ENCODE assay signal across 9 cellular contexts in genomic region chr3:50355829-50356552, GRCh38. TPM values are rescaled to one million over a fixed set of nuclear protein-coding genes. Genes with fewer than 3 reads are reported as not detected.
DNase-seq lines count a peak whose midpoint lies in the region; ATAC-seq, FAIRE-seq and TF ChIP-seq lines count a peak whose summit lies in the region.
"Had no signal": no experiment of that assay in that cellular context is flagged by ENCODE, and none has a peak within 500 bp of the region (broad histone marks: within the 10 kb centered on the region; RNA-seq: fewer than 3 reads in every experiment).

No MANE protein-coding gene starts in this region.

- WGBS in HepG2 (ENCODE audit: low lambda C conversion rate): 96% methylated on average over 4 of the region's 5 CpGs
- 58% methylated on average over 3 of the region's 5 CpGs for WGBS in right lobe of liver (ENCODE audit: insufficient coverage, low coverage, low lambda C conversion rate, missing lambda C conversion rate)
- WGBS in upper lobe of left lung, 2 donors: 68 to 77% methylated on average over 4 to 5 of the region's 5 CpGs

- BruUV-seq in HepG2 (replicated peaks; lab: Mats Ljungman, UMichigan): no TSS peak

- ATAC-seq in HepG2 (no peak), right lobe of liver (no peak), upper lobe of left lung (ENCODE audit: low FRiP score in 2 of 2) (no peak)

- peaks cover 39% of the 10 kb centered on the region for H3K79me2 ChIP-seq in HepG2 (ENCODE audit: insufficient read depth, low read length)

- in situ Hi-C loops in HepG2 (cut with HindIII; ENCODE audit: extremely low pct_ligation_motif_present, low pct_unique_long_range_greater_than_20kb): no loop called here

- H3K27ac ChIP-seq in HepG2 (ENCODE audit: extremely low read length, insufficient read depth, low read length) (no peak overlapping the region), right lobe of liver (peak overlapping the region in 1 of 3 donors; percentile 24), upper lobe of left lung (peak overlapping the region in 3 of 4 donors; percentile 22 to 90 (median 32))

- peaks cover 10 to 31% of the 10 kb centered on the region in 2 experiments; a peak in 4 of 5 replicates for H3K36me3 ChIP-seq in HepG2 (replicated peaks in 1 of 2; ENCODE audit: control insufficient read depth in 1 of 2, insufficient read depth in 2 of 2, low read length in 2 of 2)
- H3K36me3 ChIP-seq in right lobe of liver: peaks cover 0 to 24% (median 5%) of the 10 kb centered on the region in 4 donors
- H3K36me3 ChIP-seq in upper lobe of left lung: peaks cover 21 to 44% (median 30%) of the 10 kb centered on the region in 4 donors

- intact Hi-C loops in HepG2 (cut with micrococcal nuclease; ENCODE audit: unreplicated experiment) (no loop called here), right lobe of liver (cut with DNase I) (no loop called here)

- peak; percentile 15 for FAIRE-seq in HepG2 (lab: Jason Lieb, UNC)

- H3K4me1 ChIP-seq in HepG2 (ENCODE audit: insufficient read depth, low read length) (peaks cover 49% of the 10 kb centered on the region), right lobe of liver (peaks cover 0 to 50% (median 29%) of the 10 kb centered on the region in 4 donors), upper lobe of left lung (peaks cover 46 to 72% (median 48%) of the 10 kb centered on the region in 4 donors)

- POLR2A ChIA-PET in HepG2 (lab: Yijun Ruan, JAX): interaction anchor here (1.5 kb wide), 2 partner anchors 19 to 57 kb away, joined by 4 to 8 read pairs; partner anchors contain the start of genes HYAL3 and NAA80

- peaks cover 25% of the 10 kb centered on the region for H4K20me1 ChIP-seq in HepG2 (ENCODE audit: insufficient read depth, low read length)

- H3K4me3 ChIP-seq in HepG2 (replicated peaks in 1 of 3; ENCODE audit: insufficient read depth in 1 of 3, low read depth in 2 of 3, low read length in 3 of 3) (peak overlapping the region in 2 of 3 experiments; percentile 29 to 88; a peak in 4 of 6 replicates), right lobe of liver (no peak overlapping the region), fibroblast of pulmonary artery (replicated peaks; ENCODE audit: low read depth, low read length) (peak overlapping the region; percentile 88), upper lobe of left lung (peak overlapping the region in 2 of 4 donors; percentile 8 to 70)

- H2AFZ ChIP-seq in HepG2 (ENCODE audit: low read length): no peak overlapping the region

- no peaks in the 10 kb centered on the region for H3K9me3 ChIP-seq in HepG2 (ENCODE audit: low read length)
- H3K9me3 ChIP-seq in right lobe of liver: no peaks in the 10 kb centered on the region
- no peaks in the 10 kb centered on the region for H3K9me3 ChIP-seq in upper lobe of left lung
- H3K9me3 ChIP-seq: tibial nerve had no signal

- TF ChIP-seq POLR2A in HepG2 (IDR thresholded peaks at IDR 0.05; ENCODE audit: insufficient read depth in 1 of 2, low read depth in 2 of 2, low read length in 2 of 2) (no peak; a peak in 1 of 4 replicates), right lobe of liver (IDR thresholded peaks at IDR 0.05) (no peak), upper lobe of left lung (IDR thresholded peaks at IDR 0.05) (no peak)

- no peak for TF ChIP-seq EP300 in HepG2 (IDR thresholded peaks at IDR 0.05; ENCODE audit: low read depth in 2 of 2, low read length in 2 of 2)
- no peak for TF ChIP-seq EP300 in HepG2 (CRISPR knock-in tag; IDR thresholded peaks at IDR 0.05; ENCODE audit: borderline replicate concordance)
- TF ChIP-seq EP300 in upper lobe of left lung (IDR thresholded peaks at IDR 0.05): no peak

- H3K4me2 ChIP-seq in HepG2 (ENCODE audit: low read depth, low read length): peak overlapping the region; percentile 94

- no peak for TF ChIP-seq RAD21 in HepG2 (CRISPR knock-in tag; IDR thresholded peaks at IDR 0.05)

- H3K9ac ChIP-seq in HepG2 (ENCODE audit: insufficient read depth, low read depth, low read length): peak overlapping the region; percentile 91; the same call in 1 of the 2 replicates

- TF ChIP-seq CTCF in HepG2 (CRISPR knock-in tag; IDR thresholded peaks at IDR 0.05) (peak; percentile 52), right lobe of liver (IDR thresholded peaks at IDR 0.05) (no peak), fibroblast of pulmonary artery (IDR thresholded peaks at IDR 0.05; ENCODE audit: low read length, missing control alignments) (no peak), upper lobe of left lung (IDR thresholded peaks at IDR 0.05) (no peak)

- CTCF ChIA-PET in HepG2 (lab: Yijun Ruan, JAX; ENCODE audit: low intra/inter-chr PET ratio, low total read pairs): no interaction called here

- H3K27me3 ChIP-seq in HepG2 (ENCODE audit: control insufficient read depth in 1 of 2, insufficient read depth in 2 of 2, low read length in 2 of 2) (no peaks in the 10 kb centered on the region), right lobe of liver (no peaks in the 10 kb centered on the region), upper lobe of left lung (no peaks in the 10 kb centered on the region)
- H3K27me3 ChIP-seq: tibial nerve had no signal

- DNase-seq in HepG2 (ENCODE audit: low spot score): no peak
- DNase-seq in right lobe of liver: no peak
- DNase-seq in fibroblast of pulmonary artery (ENCODE audit: low read depth): no peak
- DNase-seq in upper lobe of left lung: no peak
- no peak for DNase-seq in mucosa of gallbladder (ENCODE audit: low spot score)
- DNase-seq in AG08395 (ENCODE audit: low spot score): no peak
- DNase-seq: H9, NCI-H1436 had no signal

RNA-seq across cellular contexts. Expression of gene TMEM115, which starts 3.3 kb away (rescaled TPM):
- total RNA-seq in HepG2 (2016; rRNA removed; fragmentation: Illumina TruSeq; extraction: Trizol) (15.2 and 30.7 TPM in 2 replicates), right lobe of liver (10 to 100 TPM; 15.0 to 30.9 (median 19.2) TPM), upper lobe of left lung (10 to 100 TPM; 39.8 to 68.1 (median 46.5) TPM), mucosa of gallbladder (57.5 TPM)
- total RNA-seq in HepG2 (2016; cell fraction: cytosol; rRNA removed; fragmentation: Illumina TruSeq; extraction: Trizol; ENCODE audit: low read depth): 4.8 and 5.2 TPM in 2 replicates
- 18.3 and 29.9 TPM in 2 replicates for total RNA-seq in HepG2 (2016; cell fraction: insoluble cytoplasmic fraction; rRNA removed; fragmentation: Illumina TruSeq; extraction: Trizol)
- total RNA-seq in HepG2 (2016; cell fraction: membrane; rRNA removed; fragmentation: Illumina TruSeq; extraction: Trizol): 11.2 and 12.9 TPM in 2 replicates
- 25.2 and 25.9 TPM in 2 replicates for total RNA-seq in HepG2 (2016; cell fraction: nucleus; rRNA removed; fragmentation: Illumina TruSeq; extraction: Trizol)
- 22.1 and 31.0 TPM in 2 replicates for polyA plus RNA-seq in HepG2 (2011; rRNA removed)
- 27.0 and 35.1 TPM in 2 replicates for polyA plus RNA-seq in HepG2 (2011; cell fraction: cytosol; rRNA removed)
- polyA plus RNA-seq in HepG2 (2011; cell fraction: nucleus; rRNA removed): 21.0 and 23.7 TPM in 2 replicates
- 14.3 and 23.3 TPM in 2 replicates for polyA plus RNA-seq in HepG2 (2012)
- polyA plus RNA-seq in HepG2 (2016; cell fraction: cytosol; fragmentation: Illumina TruSeq; extraction: Trizol; ENCODE audit: low read depth): 3.1 and 3.5 TPM in 2 replicates
- polyA plus RNA-seq in HepG2 (2016; cell fraction: insoluble cytoplasmic fraction; fragmentation: Illumina TruSeq; extraction: Trizol; ENCODE audit: low read depth): 19.0 and 20.7 TPM in 2 replicates
- polyA plus RNA-seq in HepG2 (2016; cell fraction: membrane; fragmentation: Illumina TruSeq; extraction: Trizol; ENCODE audit: low read depth): 7.4 and 9.5 TPM in 2 replicates
- polyA plus RNA-seq in HepG2 (2016; cell fraction: nucleus; fragmentation: Illumina TruSeq; extraction: Trizol; ENCODE audit: insufficient read depth, low read depth): 41.3 and 45.4 TPM in 2 replicates
- 64.3 and 65.6 TPM in 2 replicates for polyA minus RNA-seq in HepG2 (2011; rRNA and poly(A)+ RNA removed; ENCODE audit: low replicate concordance)
- 21.5 and 22.0 TPM in 2 replicates for polyA minus RNA-seq in HepG2 (2011; cell fraction: cytosol; rRNA and poly(A)+ RNA removed)
- polyA minus RNA-seq in HepG2 (2011; cell fraction: nucleus; rRNA and poly(A)+ RNA removed): 12.6 and 13.4 TPM in 2 replicates

RNA-seq across cellular contexts. Expression of gene CYB561D2, which starts 5.3 kb away (rescaled TPM):
- total RNA-seq in HepG2 (2016; rRNA removed; fragmentation: Illumina TruSeq; extraction: Trizol) (9.1 and 17.2 TPM in 2 replicates), right lobe of liver (10 to 100 TPM; 14.3 to 29.4 (median 20.7) TPM), upper lobe of left lung (10 to 100 TPM; 13.2 to 35.4 (median 26.8) TPM), mucosa of gallbladder (35.4 TPM)
- 6.8 and 7.1 TPM in 2 replicates for total RNA-seq in HepG2 (2016; cell fraction: cytosol; rRNA removed; fragmentation: Illumina TruSeq; extraction: Trizol; ENCODE audit: low read depth)
- total RNA-seq in HepG2 (2016; cell fraction: insoluble cytoplasmic fraction; rRNA removed; fragmentation: Illumina TruSeq; extraction: Trizol): 10.9 and 17.6 TPM in 2 replicates
- 8.0 and 11.0 TPM in 2 replicates for total RNA-seq in HepG2 (2016; cell fraction: membrane; rRNA removed; fragmentation: Illumina TruSeq; extraction: Trizol)
- 14.5 and 17.6 TPM in 2 replicates for total RNA-seq in HepG2 (2016; cell fraction: nucleus; rRNA removed; fragmentation: Illumina TruSeq; extraction: Trizol)
- 11.1 and 13.0 TPM in 2 replicates for polyA plus RNA-seq in HepG2 (2011; rRNA removed)
- polyA plus RNA-seq in HepG2 (2011; cell fraction: cytosol; rRNA removed): 12.5 and 18.2 TPM in 2 replicates
- 19.9 and 20.1 TPM in 2 replicates for polyA plus RNA-seq in HepG2 (2011; cell fraction: nucleus; rRNA removed)
- polyA plus RNA-seq in HepG2 (2012): 5.5 and 7.1 TPM in 2 replicates
- polyA plus RNA-seq in HepG2 (2016; cell fraction: cytosol; fragmentation: Illumina TruSeq; extraction: Trizol; ENCODE audit: low read depth): 4.0 and 5.4 TPM in 2 replicates
- 7.6 and 9.4 TPM in 2 replicates for polyA plus RNA-seq in HepG2 (2016; cell fraction: insoluble cytoplasmic fraction; fragmentation: Illumina TruSeq; extraction: Trizol; ENCODE audit: low read depth)
- polyA plus RNA-seq in HepG2 (2016; cell fraction: membrane; fragmentation: Illumina TruSeq; extraction: Trizol; ENCODE audit: low read depth): 5.1 and 6.2 TPM in 2 replicates
- 21.6 and 22.2 TPM in 2 replicates for polyA plus RNA-seq in HepG2 (2016; cell fraction: nucleus; fragmentation: Illumina TruSeq; extraction: Trizol; ENCODE audit: insufficient read depth, low read depth)
- 25.5 and 51.4 TPM in 2 replicates for polyA minus RNA-seq in HepG2 (2011; rRNA and poly(A)+ RNA removed; ENCODE audit: low replicate concordance)
- polyA minus RNA-seq in HepG2 (2011; cell fraction: cytosol; rRNA and poly(A)+ RNA removed): 3.2 and 4.9 TPM in 2 replicates
- polyA minus RNA-seq in HepG2 (2011; cell fraction: nucleus; rRNA and poly(A)+ RNA removed): 8.7 and 11.7 TPM in 2 replicates

RNA-seq across cellular contexts. Expression of gene NPRL2, which starts 5.4 kb away (rescaled TPM):
- total RNA-seq in HepG2 (2016; rRNA removed; fragmentation: Illumina TruSeq; extraction: Trizol) (25.3 and 30.6 TPM in 2 replicates), right lobe of liver (10 to 100 TPM; 10.6 to 18.3 (median 14.4) TPM), upper lobe of left lung (10 to 100 TPM; 15.0 to 41.9 (median 17.3) TPM), mucosa of gallbladder (26.7 TPM)
- total RNA-seq in HepG2 (2016; cell fraction: cytosol; rRNA removed; fragmentation: Illumina TruSeq; extraction: Trizol; ENCODE audit: low read depth): 8.8 and 10.0 TPM in 2 replicates
- total RNA-seq in HepG2 (2016; cell fraction: insoluble cytoplasmic fraction; rRNA removed; fragmentation: Illumina TruSeq; extraction: Trizol): 30.7 and 30.9 TPM in 2 replicates
- 12.0 and 12.5 TPM in 2 replicates for total RNA-seq in HepG2 (2016; cell fraction: membrane; rRNA removed; fragmentation: Illumina TruSeq; extraction: Trizol)
- total RNA-seq in HepG2 (2016; cell fraction: nucleus; rRNA removed; fragmentation: Illumina TruSeq; extraction: Trizol): 18.9 and 19.6 TPM in 2 replicates
- 51.4 and 52.7 TPM in 2 replicates for polyA plus RNA-seq in HepG2 (2011; rRNA removed)
- 34.7 and 41.4 TPM in 2 replicates for polyA plus RNA-seq in HepG2 (2011; cell fraction: cytosol; rRNA removed)
- polyA plus RNA-seq in HepG2 (2011; cell fraction: nucleus; rRNA removed): 127 and 140 TPM in 2 replicates
- 13.7 and 18.3 TPM in 2 replicates for polyA plus RNA-seq in HepG2 (2012)
- 5.2 and 6.1 TPM in 2 replicates for polyA plus RNA-seq in HepG2 (2016; cell fraction: cytosol; fragmentation: Illumina TruSeq; extraction: Trizol; ENCODE audit: low read depth)
- polyA plus RNA-seq in HepG2 (2016; cell fraction: insoluble cytoplasmic fraction; fragmentation: Illumina TruSeq; extraction: Trizol; ENCODE audit: low read depth): 22.7 and 25.4 TPM in 2 replicates
- 7.5 and 10.8 TPM in 2 replicates for polyA plus RNA-seq in HepG2 (2016; cell fraction: membrane; fragmentation: Illumina TruSeq; extraction: Trizol; ENCODE audit: low read depth)
- polyA plus RNA-seq in HepG2 (2016; cell fraction: nucleus; fragmentation: Illumina TruSeq; extraction: Trizol; ENCODE audit: insufficient read depth, low read depth): 37.1 and 38.0 TPM in 2 replicates
- polyA minus RNA-seq in HepG2 (2011; rRNA and poly(A)+ RNA removed; ENCODE audit: low replicate concordance): 32.6 and 44.8 TPM in 2 replicates
- polyA minus RNA-seq in HepG2 (2011; cell fraction: cytosol; rRNA and poly(A)+ RNA removed): 11.1 and 13.9 TPM in 2 replicates
- 21.0 and 32.1 TPM in 2 replicates for polyA minus RNA-seq in HepG2 (2011; cell fraction: nucleus; rRNA and poly(A)+ RNA removed)

RNA-seq across cellular contexts. Expression of gene ZMYND10, which starts 10.5 kb away (rescaled TPM):
- total RNA-seq in HepG2 (2016; rRNA removed; fragmentation: Illumina TruSeq; extraction: Trizol) (0.49 and 0.60 TPM in 2 replicates), right lobe of liver (under 1 TPM; 0.25 to 0.70 (median 0.46) TPM), upper lobe of left lung (10 to 100 TPM in 5 of 6 donors, 1 to 10 TPM in 1; 3.1 to 98.7 (median 31.5) TPM), mucosa of gallbladder (2.2 TPM)
- total RNA-seq in HepG2 (2016; cell fraction: cytosol; rRNA removed; fragmentation: Illumina TruSeq; extraction: Trizol; ENCODE audit: low read depth): 0.40 and 0.53 TPM in 2 replicates
- 0.33 and 0.56 TPM in 2 replicates for total RNA-seq in HepG2 (2016; cell fraction: insoluble cytoplasmic fraction; rRNA removed; fragmentation: Illumina TruSeq; extraction: Trizol)
- 0.15 and 0.52 TPM in 2 replicates for total RNA-seq in HepG2 (2016; cell fraction: membrane; rRNA removed; fragmentation: Illumina TruSeq; extraction: Trizol)
- total RNA-seq in HepG2 (2016; cell fraction: nucleus; rRNA removed; fragmentation: Illumina TruSeq; extraction: Trizol): 0.44 and 1.2 TPM in 2 replicates
- 0.74 and 1.8 TPM in 2 replicates for polyA plus RNA-seq in HepG2 (2011; rRNA removed)
- 0.30 and 0.62 TPM in 2 replicates for polyA plus RNA-seq in HepG2 (2011; cell fraction: cytosol; rRNA removed)
- 6.6 and 8.0 TPM in 2 replicates for polyA plus RNA-seq in HepG2 (2011; cell fraction: nucleus; rRNA removed)
- polyA plus RNA-seq in HepG2 (2012): 0.51 and 1.8 TPM in 2 replicates
- 0.24 and 0.28 TPM in 2 replicates for polyA plus RNA-seq in HepG2 (2016; cell fraction: cytosol; fragmentation: Illumina TruSeq; extraction: Trizol; ENCODE audit: low read depth)
- polyA plus RNA-seq in HepG2 (2016; cell fraction: insoluble cytoplasmic fraction; fragmentation: Illumina TruSeq; extraction: Trizol; ENCODE audit: low read depth): not detected in 2 replicates
- 0.17 and 0.38 TPM in 2 replicates for polyA plus RNA-seq in HepG2 (2016; cell fraction: membrane; fragmentation: Illumina TruSeq; extraction: Trizol; ENCODE audit: low read depth)
- 1.5 and 2.3 TPM in 2 replicates for polyA plus RNA-seq in HepG2 (2016; cell fraction: nucleus; fragmentation: Illumina TruSeq; extraction: Trizol; ENCODE audit: insufficient read depth, low read depth)
- 0.54 and 0.56 TPM in 2 replicates for polyA minus RNA-seq in HepG2 (2011; rRNA and poly(A)+ RNA removed; ENCODE audit: low replicate concordance)
- polyA minus RNA-seq in HepG2 (2011; cell fraction: cytosol; rRNA and poly(A)+ RNA removed): not detected in 2 replicates
- polyA minus RNA-seq in HepG2 (2011; cell fraction: nucleus; rRNA and poly(A)+ RNA removed): 0.50 and 0.52 TPM in 2 replicates

RNA-seq across cellular contexts. Expression of gene RASSF1, which starts 15.4 kb away (rescaled TPM):
- 7.7 and 10.2 TPM in 2 replicates for total RNA-seq in HepG2 (2016; rRNA removed; fragmentation: Illumina TruSeq; extraction: Trizol)
- 2.7 TPM in 2 replicates for total RNA-seq in HepG2 (2016; cell fraction: cytosol; rRNA removed; fragmentation: Illumina TruSeq; extraction: Trizol; ENCODE audit: low read depth)
- total RNA-seq in HepG2 (2016; cell fraction: insoluble cytoplasmic fraction; rRNA removed; fragmentation: Illumina TruSeq; extraction: Trizol): 7.2 and 11.0 TPM in 2 replicates
- total RNA-seq in HepG2 (2016; cell fraction: membrane; rRNA removed; fragmentation: Illumina TruSeq; extraction: Trizol): 5.2 and 5.8 TPM in 2 replicates
- total RNA-seq in HepG2 (2016; cell fraction: nucleus; rRNA removed; fragmentation: Illumina TruSeq; extraction: Trizol): 13.0 and 14.3 TPM in 2 replicates
- 27.5 and 28.6 TPM in 2 replicates for polyA plus RNA-seq in HepG2 (2011; rRNA removed)
- polyA plus RNA-seq in HepG2 (2011; cell fraction: cytosol; rRNA removed): 23.8 and 31.2 TPM in 2 replicates
- polyA plus RNA-seq in HepG2 (2011; cell fraction: nucleus; rRNA removed): 38.6 and 41.6 TPM in 2 replicates
- 11.2 and 17.2 TPM in 2 replicates for polyA plus RNA-seq in HepG2 (2012)
- 2.5 and 2.6 TPM in 2 replicates for polyA plus RNA-seq in HepG2 (2016; cell fraction: cytosol; fragmentation: Illumina TruSeq; extraction: Trizol; ENCODE audit: low read depth)
- 7.5 and 8.1 TPM in 2 replicates for polyA plus RNA-seq in HepG2 (2016; cell fraction: insoluble cytoplasmic fraction; fragmentation: Illumina TruSeq; extraction: Trizol; ENCODE audit: low read depth)
- polyA plus RNA-seq in HepG2 (2016; cell fraction: membrane; fragmentation: Illumina TruSeq; extraction: Trizol; ENCODE audit: low read depth): 3.3 TPM in 2 replicates
- 32.3 and 32.6 TPM in 2 replicates for polyA plus RNA-seq in HepG2 (2016; cell fraction: nucleus; fragmentation: Illumina TruSeq; extraction: Trizol; ENCODE audit: insufficient read depth, low read depth)
- polyA minus RNA-seq in HepG2 (2011; rRNA and poly(A)+ RNA removed; ENCODE audit: low replicate concordance): 14.7 and 35.5 TPM in 2 replicates
- polyA minus RNA-seq in HepG2 (2011; cell fraction: cytosol; rRNA and poly(A)+ RNA removed): 4.9 and 5.4 TPM in 2 replicates
- 9.9 and 10.0 TPM in 2 replicates for polyA minus RNA-seq in HepG2 (2011; cell fraction: nucleus; rRNA and poly(A)+ RNA removed)
- 10 to 100 TPM in 3 of 6 experiments, 1 to 10 TPM in 3; 5.2 to 17.8 (median 9.1) TPM for total RNA-seq in right lobe of liver
- total RNA-seq in upper lobe of left lung: 10 to 100 TPM; 42.7 to 78.9 (median 47.7) TPM
- total RNA-seq in mucosa of gallbladder: 27.5 TPM

Comparison
In these comparisons a context has a peak if more than half of its experiments do, and no peak if none do; other contexts are left out.
1. H3K4me3 ChIP-seq: peak in HepG2 (2 of 3) and fibroblast of pulmonary artery (single experiment); none in right lobe of liver (0 of 3).